ENCODE assay signal across 9 cellular contexts in the genomic region with DNA sequence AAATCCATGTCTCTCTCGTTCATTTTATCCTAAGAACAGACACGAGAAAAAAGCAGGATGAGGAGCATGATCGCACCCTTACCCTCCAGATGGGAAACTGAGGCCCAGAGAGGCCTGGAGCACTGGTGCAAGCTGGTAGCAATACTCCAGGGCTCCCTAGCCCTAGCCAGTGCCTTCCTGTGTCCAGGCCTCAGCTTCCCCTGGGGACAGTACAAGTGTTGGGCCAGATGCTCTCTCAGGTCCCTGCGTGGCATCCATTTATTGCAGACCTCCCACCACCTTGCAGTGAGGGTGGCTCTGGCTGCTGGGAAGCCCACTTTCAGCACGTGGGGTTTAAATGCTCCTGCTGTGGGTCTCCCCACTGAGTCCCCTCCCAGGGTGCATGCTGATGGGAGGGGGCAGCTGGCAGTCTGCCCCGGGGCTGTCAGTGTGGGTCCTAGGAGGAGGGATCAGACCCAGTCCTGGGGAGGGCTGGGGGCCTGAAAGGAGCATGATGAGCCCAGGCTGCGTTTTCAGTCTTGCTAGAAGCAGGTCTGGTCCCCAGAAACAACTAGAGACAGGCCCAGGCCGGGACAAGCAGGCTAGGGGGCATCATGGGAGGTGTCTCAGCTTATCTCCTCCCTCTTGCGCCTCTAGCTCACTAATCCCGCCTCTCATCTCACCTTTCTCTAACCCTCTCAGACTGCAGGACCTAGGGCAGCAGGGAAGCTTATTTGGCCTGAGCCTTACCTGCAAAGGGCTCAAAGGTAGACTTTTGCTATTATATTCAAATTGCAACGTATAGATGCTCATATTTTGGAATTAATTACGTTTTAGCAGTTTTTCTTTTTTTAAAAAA. TPM values are rescaled to one million over a fixed set of nuclear protein-coding genes. Genes with fewer than 3 reads are reported as not detected.
DNase-seq lines count a peak whose midpoint lies in the region; ATAC-seq, FAIRE-seq and TF ChIP-seq lines count a peak whose summit lies in the region.
"Had no signal": no experiment of that assay in that cellular context is flagged by ENCODE, and none has a peak within 500 bp of the region (broad histone marks: within the 10 kb centered on the region; RNA-seq: fewer than 3 reads in every experiment).

No MANE protein-coding gene starts in this region.

- in situ Hi-C loops in K562 (cut with MboI): no loop called here
- in situ Hi-C loops in KBM-7 (cut with MboI; ENCODE audit: low pct_unique_long_range_greater_than_20kb, low sequenced_read_pairs): no loop called here

- TF ChIP-seq CTCF in K562 (IDR thresholded peaks at IDR 0.05 in 2 of 3, conservative IDR thresholded peaks at IDR 0.05 in 1 of 3; ENCODE audit: insufficient read depth in 2 of 3, low read depth in 1 of 3, low read length in 3 of 3): no peak

- H3K36me3 ChIP-seq in K562 (ENCODE audit: control insufficient read depth, insufficient read depth, low read length): peaks cover 34% of the 10 kb centered on the region

- TF ChIP-seq RAD21 in K562 (CRISPR knock-in tag; conservative IDR thresholded peaks at IDR 0.05 in 1 of 2, IDR thresholded peaks at IDR 0.05 in 1 of 2): no peak

- H3K4me1 ChIP-seq in K562 (replicated peaks in 1 of 2; ENCODE audit: control insufficient read depth in 2 of 2, insufficient read depth in 2 of 2, low read length in 2 of 2): peaks cover 38 to 59% of the 10 kb centered on the region in 2 experiments

- intact Hi-C loops in K562 (cut with micrococcal nuclease): no loop called here

- H3K9ac ChIP-seq in K562 (ENCODE audit: insufficient read depth in 1 of 2, low read depth in 2 of 2, low read length in 2 of 2): peak overlapping the region; percentile 3 to 10; a peak in 3 of 4 replicates

- H3K36me3 Mint-ChIP-seq in IgD-negative memory B cell: no peaks in the 10 kb centered on the region
- peaks cover 0 to 17% (median 8%) of the 10 kb centered on the region in 3 donors for H3K36me3 Mint-ChIP-seq in naive thymus-derived CD8-positive, alpha-beta T cell

- CTCF ChIA-PET in K562 (lab: Yijun Ruan, JAX; ENCODE audit: low intra/inter-chr PET ratio): interaction anchor here (0.7 kb wide), 1 partner anchor 120 kb away, joined by 3 read pairs; no protein-coding TSS in a partner anchor

- peak; percentile 37 for DNase-seq in D341Med (ENCODE audit: low spot score)
- peak in 2 of 4 experiments; percentile 48 to 54 for DNase-seq in K562 (ENCODE audit: extremely low read depth in 1 of 4, low spot score in 3 of 4)
- peak in 3 of 10 donors; percentile 14 to 22 (median 19) for DNase-seq in naive thymus-derived CD8-positive, alpha-beta T cell
- DNase-seq in KBM-7: no peak
- DNase-seq in NCI-H1436 treated with DMSO at 0.1 percent for 48 hours (lab: John Stamatoyannopoulos, UW): no peak
- no peak for DNase-seq in stimulated activated naive CD4-positive, alpha-beta T cell treated with Interleukin-2 at 50 U/mL for 16 hours (lab: John Stamatoyannopoulos, UW)

- peaks cover 36% of the 10 kb centered on the region for H3K79me2 ChIP-seq in K562 (ENCODE audit: control insufficient read depth, insufficient read depth, low read length)

- no peak for FAIRE-seq in K562 (lab: Jason Lieb, UNC)
- FAIRE-seq: H54 had no signal

- BruUV-seq in K562 (replicated peaks; lab: Mats Ljungman, UMichigan): TSS peak; percentile 43

- peaks cover 18% of the 10 kb centered on the region for H3K9me1 ChIP-seq in K562 (ENCODE audit: control insufficient read depth, insufficient read depth, low read length)

- H3K27ac Mint-ChIP-seq in IgD-negative memory B cell: peak overlapping the region in 1 of 3 donors; percentile 93
- H3K27ac Mint-ChIP-seq in naive thymus-derived CD8-positive, alpha-beta T cell: peak overlapping the region in 3 of 10 donors; percentile 34 to 78 (median 61)

- H3K27ac ChIP-seq in K562 (ENCODE audit: extremely low read depth, low read depth, low read length): no peak overlapping the region

- H3K9me3 ChIP-seq in K562 (replicated peaks; ENCODE audit: control insufficient read depth, insufficient read depth, low read depth, low read length): no peaks in the 10 kb centered on the region

- POLR2A ChIA-PET in K562 (lab: Yijun Ruan, JAX): interaction anchor here (0.6 to 2.7 kb wide), 6 partner anchors 13 to 285 kb away, joined by 3 to 16 read pairs (median 7); partner anchors contain the start of gene ZCCHC24
- POLR2A ChIA-PET in naive thymus-derived CD8-positive, alpha-beta T cell (lab: Charles Lee): interaction anchor here (0.9 to 6.4 kb wide), 4 partner anchors 11 to 104 kb away, joined by 3 to 41 read pairs (median 11); no protein-coding TSS in a partner anchor

- no peaks in the 10 kb centered on the region for H3K9me3 Mint-ChIP-seq in IgD-negative memory B cell
- no peaks in the 10 kb centered on the region for H3K9me3 Mint-ChIP-seq in naive thymus-derived CD8-positive, alpha-beta T cell

- H3K4me3 ChIP-seq in K562: no peak overlapping the region

- 37% methylated on average over 12 of the region's 12 CpGs for WGBS in K562 (ENCODE audit: insufficient coverage, low coverage, missing lambda C conversion rate)

- H3K27me3 Mint-ChIP-seq in IgD-negative memory B cell: no peaks in the 10 kb centered on the region
- H3K27me3 Mint-ChIP-seq in naive thymus-derived CD8-positive, alpha-beta T cell: no peaks in the 10 kb centered on the region

- no peak for TF ChIP-seq EP300 in K562 (IDR thresholded peaks at IDR 0.05; ENCODE audit: low read length)

- H2AFZ ChIP-seq in K562 (ENCODE audit: low read depth, low read length): peak overlapping the region; percentile 41

- peaks cover 25% of the 10 kb centered on the region for H4K20me1 ChIP-seq in K562 (replicated peaks; ENCODE audit: control insufficient read depth, insufficient read depth, low read length)

- peaks cover 9 to 13% (median 10%) of the 10 kb centered on the region in 3 donors for H3K4me1 Mint-ChIP-seq in IgD-negative memory B cell
- H3K4me1 Mint-ChIP-seq in naive thymus-derived CD8-positive, alpha-beta T cell: peaks cover 13 to 28% (median 25%) of the 10 kb centered on the region in 4 donors

- peak; percentile 16 for ATAC-seq in K562
- peak in 1 of 2 donors; percentile 31 for ATAC-seq in naive thymus-derived CD8-positive, alpha-beta T cell
- ATAC-seq in HG03196 (IDR thresholded peaks at IDR 0.05; ENCODE audit: unreplicated experiment): no peak

- H3K4me3 Mint-ChIP-seq in IgD-negative memory B cell: peak overlapping the region in 3 of 4 donors; percentile 47 to 86 (median 86)
- peak overlapping the region in 8 of 10 donors; percentile 8 to 85 (median 44) for H3K4me3 Mint-ChIP-seq in naive thymus-derived CD8-positive, alpha-beta T cell

- H3K4me2 ChIP-seq in K562 (ENCODE audit: insufficient read depth, low read length): peak overlapping the region; percentile 88

- no peaks in the 10 kb centered on the region for H3K27me3 ChIP-seq in K562 (ENCODE audit: control insufficient read depth in 2 of 2, insufficient read depth in 2 of 2, low read length in 2 of 2)

- TF ChIP-seq POLR2A in K562 (conservative IDR thresholded peaks at IDR 0.05): no peak

TF ChIP-seq in K562, 482 proteins besides CTCF, POLR2A, EP300 and RAD21 (continues in another document):
- TF ChIP-seq NFIC (IDR thresholded peaks at IDR 0.05): peak; percentile 28; the same call in 1 of the 2 replicates
- peak; percentile 11; the same call in 1 of the 2 replicates for TF ChIP-seq ETV1 (tag; conservative IDR thresholded peaks at IDR 0.05; ENCODE audit: low read depth)
- TF ChIP-seq DPF2 (IDR thresholded peaks at IDR 0.05): peak; percentile 58; the same call in 1 of the 2 replicates
- TF ChIP-seq, protein P1, sequence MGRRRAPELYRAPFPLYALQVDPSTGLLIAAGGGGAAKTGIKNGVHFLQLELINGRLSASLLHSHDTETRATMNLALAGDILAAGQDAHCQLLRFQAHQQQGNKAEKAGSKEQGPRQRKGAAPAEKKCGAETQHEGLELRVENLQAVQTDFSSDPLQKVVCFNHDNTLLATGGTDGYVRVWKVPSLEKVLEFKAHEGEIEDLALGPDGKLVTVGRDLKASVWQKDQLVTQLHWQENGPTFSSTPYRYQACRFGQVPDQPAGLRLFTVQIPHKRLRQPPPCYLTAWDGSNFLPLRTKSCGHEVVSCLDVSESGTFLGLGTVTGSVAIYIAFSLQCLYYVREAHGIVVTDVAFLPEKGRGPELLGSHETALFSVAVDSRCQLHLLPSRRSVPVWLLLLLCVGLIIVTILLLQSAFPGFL (CRISPR knock-in tag; IDR thresholded peaks at IDR 0.05): 0 out of 2 replicates have a peak, but pooled peaks have one; percentile 36
- no peak for TF ChIP-seq ZNF121 (CRISPR knock-in tag; conservative IDR thresholded peaks at IDR 0.05)
- no peak for TF ChIP-seq E2F5 (CRISPR knock-in tag; IDR thresholded peaks at IDR 0.05)

RNA-seq across cellular contexts. Expression of gene PPIF, which starts 0.7 kb away (rescaled TPM):
- 20.8 TPM for polyA plus RNA-seq in IgD-negative memory B cell
- 96.3 and 215 TPM in 2 replicates for total RNA-seq in K562 (2011; cell fraction: chromatin; rRNA removed; ENCODE audit: low replicate concordance)
- total RNA-seq in K562 (2011; cell fraction: nucleolus; rRNA removed): 144 and 155 TPM in 2 replicates
- 118 and 119 TPM in 2 replicates for total RNA-seq in K562 (2011; cell fraction: nucleoplasm; rRNA removed)
- 53.4 and 69.8 TPM in 2 replicates for total RNA-seq in K562 (2014; rRNA removed)
- total RNA-seq in K562 (2014; rRNA removed; fragmentation: Illumina TruSeq; extraction: Trizol): 97.7 and 108 TPM in 2 replicates
- total RNA-seq in K562 (2015; rRNA removed; fragmentation: Illumina TruSeq; extraction: Trizol): 117 and 119 TPM in 2 replicates
- 235 and 239 TPM in 2 replicates for total RNA-seq in K562 (2021)
- polyA plus RNA-seq in K562 (2011; rRNA removed): 148 and 175 TPM in 2 replicates
- polyA plus RNA-seq in K562 (2011; cell fraction: cytosol; rRNA removed): 202 and 255 TPM in 2 replicates
- polyA plus RNA-seq in K562 (2011; cell fraction: nucleus; rRNA removed): 198 and 337 TPM in 2 replicates
- polyA plus RNA-seq in K562 (2012): 180 and 222 TPM in 2 replicates
- 250 and 287 TPM in 2 replicates for polyA plus RNA-seq in K562 (2014; fragmentation: Illumina TruSeq; extraction: Trizol)
- polyA plus RNA-seq in K562 (2014; fragmentation: Nextera tagmentation; extraction: Ambion mirVana): 10 to 100 TPM; 40.9 to 51.1 TPM
- 154 and 168 TPM in 2 replicates for polyA plus RNA-seq in K562 (2014; rRNA removed)
- polyA minus RNA-seq in K562 (2011; rRNA and poly(A)+ RNA removed): 91.8 and 131 TPM in 2 replicates
- polyA minus RNA-seq in K562 (2011; cell fraction: cytosol; rRNA and poly(A)+ RNA removed): 98.9 and 104 TPM in 2 replicates
- 116 and 136 TPM in 2 replicates for polyA minus RNA-seq in K562 (2011; cell fraction: nucleus; rRNA and poly(A)+ RNA removed)
- total RNA-seq in naive thymus-derived CD8-positive, alpha-beta T cell: 10 to 100 TPM; 29.1 to 33.8 TPM
- 10 to 100 TPM in 1 of 3 donors, 1 to 10 TPM in 2; 7.9 to 10.9 (median 8.6) TPM for polyA plus RNA-seq in naive thymus-derived CD8-positive, alpha-beta T cell
